ENCODE assay signal across 8 cellular contexts in genomic region chr20:34708621-34709043, GRCh38. TPM values are rescaled to one million over a fixed set of nuclear protein-coding genes. Genes with fewer than 3 reads are reported as not detected.
DNase-seq lines count a peak whose midpoint lies in the region; ATAC-seq, FAIRE-seq and TF ChIP-seq lines count a peak whose summit lies in the region.

No MANE protein-coding gene starts in this region.

- H3K4me3 ChIP-seq in MM.1S (ENCODE audit: low read length): peak overlapping the region; percentile 88
- peak overlapping the region; percentile 71 for H3K4me3 ChIP-seq in WERI-Rb-1 (ENCODE audit: low read depth, low read length)
- no peak overlapping the region for H3K4me3 ChIP-seq in HepG2 (replicated peaks in 1 of 3; ENCODE audit: insufficient read depth in 1 of 3, low read depth in 2 of 3, low read length in 3 of 3)

- peak overlapping the region; percentile 77; the same call in 1 of the 2 replicates for H3K9ac ChIP-seq in MM.1S (ENCODE audit: low read length)
- H3K9ac ChIP-seq in HepG2 (ENCODE audit: insufficient read depth, low read depth, low read length): no peak overlapping the region

- TF ChIP-seq CTCF in MM.1S (IDR thresholded peaks at IDR 0.05; ENCODE audit: low read length): peak; percentile 53
- peak; percentile 74 for TF ChIP-seq CTCF in WERI-Rb-1 (IDR thresholded peaks at IDR 0.05; ENCODE audit: low read depth, low read length)
- peak; percentile 79 for TF ChIP-seq CTCF in chondrocyte (IDR thresholded peaks at IDR 0.05)
- TF ChIP-seq CTCF in HepG2 (CRISPR knock-in tag; IDR thresholded peaks at IDR 0.05): peak; percentile 61

- no peak for TF ChIP-seq RAD21 in HepG2 (CRISPR knock-in tag; IDR thresholded peaks at IDR 0.05)

- DNase-seq in C1 segment of cervical spinal cord (lab: John Stamatoyannopoulos, UW) (peak in 11 of 14 donors; percentile 16 to 75 (median 48)), MM.1S (peak; percentile 40), WERI-Rb-1 (peak; percentile 73), chondrocyte (ENCODE audit: low spot score) (no peak), HepG2 (ENCODE audit: low spot score) (no peak), KG1 (lab: John Stamatoyannopoulos, UW) (no peak)
- peak in 2 of 3 donors; percentile 14 to 36 for DNase-seq in stimulated activated CD4-positive, alpha-beta T cell treated with anti-CD3 and anti-CD28 coated beads, TNF-alpha, amount 100 ng/mL, for 1 hour (ENCODE audit: low read depth in 3 of 3, low spot score in 1 of 3)

- H3K27me3 ChIP-seq in MM.1S (replicated peaks; ENCODE audit: insufficient read depth, low read length): no peaks in the 10 kb centered on the region
- H3K27me3 ChIP-seq in WERI-Rb-1 (ENCODE audit: insufficient read depth, low read depth, severe bottlenecking): no peaks in the 10 kb centered on the region
- no peaks in the 10 kb centered on the region; a peak in 1 of 5 replicates for H3K27me3 ChIP-seq in HepG2 (ENCODE audit: control insufficient read depth in 1 of 2, insufficient read depth in 2 of 2, low read length in 2 of 2)

- peak overlapping the region; percentile 82 for H3K4me3 Mint-ChIP-seq in chondrocyte (ENCODE audit: unreplicated experiment)

- H3K9me3 Mint-ChIP-seq in chondrocyte (ENCODE audit: low read depth): no peaks in the 10 kb centered on the region

- H4K20me1 ChIP-seq in MM.1S (ENCODE audit: insufficient read depth, low read length): no peaks in the 10 kb centered on the region
- no peaks in the 10 kb centered on the region for H4K20me1 ChIP-seq in HepG2 (ENCODE audit: insufficient read depth, low read length)

- peaks cover 15% of the 10 kb centered on the region; the same call in 1 of the 2 replicates for H3F3A ChIP-seq in MM.1S (ENCODE audit: insufficient read depth, low read length)

- intact Hi-C loops in HepG2 (cut with micrococcal nuclease; ENCODE audit: unreplicated experiment): loop anchor here (5.0 to 10.0 kb wide), 3 partner anchors 56 to 171 kb away; no protein-coding TSS in a partner anchor

- no peaks in the 10 kb centered on the region for H3K9me2 ChIP-seq in MM.1S (replicated peaks; ENCODE audit: insufficient read depth, low read length)

- peak overlapping the region; percentile 83 for H3K27ac Mint-ChIP-seq in chondrocyte (ENCODE audit: unreplicated experiment)

- H3K36me3 ChIP-seq in MM.1S (replicated peaks; ENCODE audit: insufficient read depth, low read length) (no peaks in the 10 kb centered on the region), WERI-Rb-1 (peaks cover 16% of the 10 kb centered on the region), HepG2 (replicated peaks in 1 of 2; ENCODE audit: control insufficient read depth in 1 of 2, insufficient read depth in 2 of 2, low read length in 2 of 2) (peaks cover 0 to 2% of the 10 kb centered on the region in 2 experiments; a peak in 3 of 5 replicates)

- FAIRE-seq in HepG2 (lab: Jason Lieb, UNC): no peak

- TF ChIP-seq POLR2A in HepG2 (IDR thresholded peaks at IDR 0.05; ENCODE audit: insufficient read depth in 1 of 2, low read depth in 2 of 2, low read length in 2 of 2): no peak

- H3K27ac ChIP-seq in MM.1S (ENCODE audit: low read length) (peak overlapping the region; percentile 40; the same call in 1 of the 2 replicates), WERI-Rb-1 (peak overlapping the region; percentile 91), HepG2 (ENCODE audit: extremely low read length, insufficient read depth, low read length) (peak overlapping the region; percentile 92)

- H3K4me2 ChIP-seq in MM.1S (ENCODE audit: low read depth, low read length) (peak overlapping the region; percentile 97), HepG2 (ENCODE audit: low read depth, low read length) (no peak overlapping the region)

- H3K4me1 ChIP-seq in MM.1S (ENCODE audit: low read length): peaks cover 10% of the 10 kb centered on the region; the same call in 1 of the 2 replicates
- H3K4me1 ChIP-seq in HepG2 (ENCODE audit: insufficient read depth, low read length): peaks cover 72% of the 10 kb centered on the region

- ATAC-seq in GM19467 (IDR thresholded peaks at IDR 0.05; ENCODE audit: unreplicated experiment) (peak; percentile 4), HepG2 (no peak)

- peaks cover 55% of the 10 kb centered on the region for H3K4me1 Mint-ChIP-seq in chondrocyte (ENCODE audit: low read depth)

- H3K36me3 Mint-ChIP-seq in chondrocyte (ENCODE audit: low read depth): peaks cover 8% of the 10 kb centered on the region

- POLR2A ChIA-PET in HepG2 (lab: Yijun Ruan, JAX): interaction anchor here (1.5 to 7.9 kb wide), 3 partner anchors 11 to 31 kb away, joined by 3 to 168 read pairs (median 7); partner anchors contain the start of gene PIGU

- in situ Hi-C loops in HepG2 (cut with HindIII; ENCODE audit: extremely low pct_ligation_motif_present, low pct_unique_long_range_greater_than_20kb): loop anchor here (10.0 kb wide), 1 partner anchor 404 kb away; the partner anchor contains the start of gene AHCY

- BruUV-seq in HepG2 (replicated peaks; lab: Mats Ljungman, UMichigan): no TSS peak

- WGBS in HepG2 (ENCODE audit: low lambda C conversion rate): 85% methylated on average over 22 of the region's 22 CpGs

- H2AFZ ChIP-seq in MM.1S (ENCODE audit: low read length): peak overlapping the region; percentile 98
- H2AFZ ChIP-seq in HepG2 (ENCODE audit: low read length): no peak overlapping the region

- TF ChIP-seq EP300 in HepG2 (IDR thresholded peaks at IDR 0.05; ENCODE audit: low read depth in 2 of 2, low read length in 2 of 2) (no peak), HepG2 (CRISPR knock-in tag; IDR thresholded peaks at IDR 0.05; ENCODE audit: borderline replicate concordance) (no peak)

- H3K9me3 ChIP-seq in MM.1S (replicated peaks; ENCODE audit: insufficient read depth, low read length): no peaks in the 10 kb centered on the region
- H3K9me3 ChIP-seq in WERI-Rb-1 (ENCODE audit: severe bottlenecking): no peaks in the 10 kb centered on the region
- H3K9me3 ChIP-seq in HepG2 (ENCODE audit: low read length): no peaks in the 10 kb centered on the region

- no peaks in the 10 kb centered on the region for H3K27me3 Mint-ChIP-seq in chondrocyte (ENCODE audit: low read depth)

- no peaks in the 10 kb centered on the region; the same call in 1 of the 2 replicates for H3K79me2 ChIP-seq in MM.1S (ENCODE audit: low read length)
- H3K79me2 ChIP-seq in HepG2 (ENCODE audit: insufficient read depth, low read length): peaks cover 15% of the 10 kb centered on the region

- CTCF ChIA-PET in HepG2 (lab: Yijun Ruan, JAX; ENCODE audit: low intra/inter-chr PET ratio, low total read pairs): interaction anchor here (1.2 kb wide), 2 partner anchors 170 kb away, joined by 3 to 4 read pairs; no protein-coding TSS in a partner anchor

TF ChIP-seq in HepG2, 621 proteins besides CTCF, POLR2A, EP300 and RAD21 (continues in another document):
- TF ChIP-seq POLR2G (IDR thresholded peaks at IDR 0.05; ENCODE audit: low read depth, low read length) (0 out of 2 replicates have a peak, but pooled peaks have one; percentile 17), KDM6A (CRISPR knock-in tag; IDR thresholded peaks at IDR 0.05; ENCODE audit: low read depth) (no peak)

RNA-seq across cellular contexts. Expression of gene TP53INP2, which starts 4.5 kb away (rescaled TPM):
- total RNA-seq in chondrocyte (31.7 to 59.8 TPM (median 58.7 TPM) in 3 replicates), HepG2 (2016; rRNA removed; fragmentation: Illumina TruSeq; extraction: Trizol) (5.2 and 10.1 TPM in 2 replicates)
- total RNA-seq in HepG2 (2016; cell fraction: cytosol; rRNA removed; fragmentation: Illumina TruSeq; extraction: Trizol; ENCODE audit: low read depth): 1.1 and 1.2 TPM in 2 replicates
- 5.0 and 8.1 TPM in 2 replicates for total RNA-seq in HepG2 (2016; cell fraction: insoluble cytoplasmic fraction; rRNA removed; fragmentation: Illumina TruSeq; extraction: Trizol)
- total RNA-seq in HepG2 (2016; cell fraction: membrane; rRNA removed; fragmentation: Illumina TruSeq; extraction: Trizol): 7.4 and 7.6 TPM in 2 replicates
- total RNA-seq in HepG2 (2016; cell fraction: nucleus; rRNA removed; fragmentation: Illumina TruSeq; extraction: Trizol): 10.1 and 10.3 TPM in 2 replicates
- 18.8 and 29.5 TPM in 2 replicates for polyA plus RNA-seq in HepG2 (2011; rRNA removed)
- 11.4 and 22.8 TPM in 2 replicates for polyA plus RNA-seq in HepG2 (2011; cell fraction: cytosol; rRNA removed)
- 46.3 and 62.2 TPM in 2 replicates for polyA plus RNA-seq in HepG2 (2011; cell fraction: nucleus; rRNA removed)
- 67.2 and 70.2 TPM in 2 replicates for polyA plus RNA-seq in HepG2 (2012)
- polyA plus RNA-seq in HepG2 (2016; cell fraction: cytosol; fragmentation: Illumina TruSeq; extraction: Trizol; ENCODE audit: low read depth): 1.7 and 2.0 TPM in 2 replicates
- 20.8 and 28.1 TPM in 2 replicates for polyA plus RNA-seq in HepG2 (2016; cell fraction: insoluble cytoplasmic fraction; fragmentation: Illumina TruSeq; extraction: Trizol; ENCODE audit: low read depth)
- 8.6 and 8.7 TPM in 2 replicates for polyA plus RNA-seq in HepG2 (2016; cell fraction: membrane; fragmentation: Illumina TruSeq; extraction: Trizol; ENCODE audit: low read depth)
- 28.2 and 29.8 TPM in 2 replicates for polyA plus RNA-seq in HepG2 (2016; cell fraction: nucleus; fragmentation: Illumina TruSeq; extraction: Trizol; ENCODE audit: insufficient read depth, low read depth)
- polyA minus RNA-seq in HepG2 (2011; rRNA and poly(A)+ RNA removed; ENCODE audit: low replicate concordance): 2.6 and 22.7 TPM in 2 replicates
- polyA minus RNA-seq in HepG2 (2011; cell fraction: cytosol; rRNA and poly(A)+ RNA removed): 21.5 and 41.0 TPM in 2 replicates
- polyA minus RNA-seq in HepG2 (2011; cell fraction: nucleus; rRNA and poly(A)+ RNA removed): 19.1 and 30.5 TPM in 2 replicates

RNA-seq across cellular contexts. Expression of gene PIGU, which starts 31.7 kb away (rescaled TPM):
- total RNA-seq in chondrocyte (19.8 to 21.2 TPM (median 20.4 TPM) in 3 replicates), HepG2 (2016; rRNA removed; fragmentation: Illumina TruSeq; extraction: Trizol) (27.1 and 45.5 TPM in 2 replicates)
- 7.9 and 10.2 TPM in 2 replicates for total RNA-seq in HepG2 (2016; cell fraction: cytosol; rRNA removed; fragmentation: Illumina TruSeq; extraction: Trizol; ENCODE audit: low read depth)
- total RNA-seq in HepG2 (2016; cell fraction: insoluble cytoplasmic fraction; rRNA removed; fragmentation: Illumina TruSeq; extraction: Trizol): 22.7 and 40.7 TPM in 2 replicates
- total RNA-seq in HepG2 (2016; cell fraction: membrane; rRNA removed; fragmentation: Illumina TruSeq; extraction: Trizol): 13.9 and 15.8 TPM in 2 replicates
- total RNA-seq in HepG2 (2016; cell fraction: nucleus; rRNA removed; fragmentation: Illumina TruSeq; extraction: Trizol): 46.7 and 53.0 TPM in 2 replicates
- polyA plus RNA-seq in HepG2 (2011; rRNA removed): 175 and 231 TPM in 2 replicates
- 173 and 228 TPM in 2 replicates for polyA plus RNA-seq in HepG2 (2011; cell fraction: cytosol; rRNA removed)
- polyA plus RNA-seq in HepG2 (2011; cell fraction: nucleus; rRNA removed): 61.5 and 68.6 TPM in 2 replicates
- polyA plus RNA-seq in HepG2 (2012): 58.5 and 63.1 TPM in 2 replicates
- polyA plus RNA-seq in HepG2 (2016; cell fraction: cytosol; fragmentation: Illumina TruSeq; extraction: Trizol; ENCODE audit: low read depth): 12.5 and 12.8 TPM in 2 replicates
- polyA plus RNA-seq in HepG2 (2016; cell fraction: insoluble cytoplasmic fraction; fragmentation: Illumina TruSeq; extraction: Trizol; ENCODE audit: low read depth): 38.7 and 42.6 TPM in 2 replicates
- polyA plus RNA-seq in HepG2 (2016; cell fraction: membrane; fragmentation: Illumina TruSeq; extraction: Trizol; ENCODE audit: low read depth): 20.5 and 21.1 TPM in 2 replicates
- polyA plus RNA-seq in HepG2 (2016; cell fraction: nucleus; fragmentation: Illumina TruSeq; extraction: Trizol; ENCODE audit: insufficient read depth, low read depth): 88.7 and 94.6 TPM in 2 replicates
- polyA minus RNA-seq in HepG2 (2011; rRNA and poly(A)+ RNA removed; ENCODE audit: low replicate concordance): 185 and 339 TPM in 2 replicates
- polyA minus RNA-seq in HepG2 (2011; cell fraction: cytosol; rRNA and poly(A)+ RNA removed): 49.4 and 49.8 TPM in 2 replicates
- 55.5 and 65.3 TPM in 2 replicates for polyA minus RNA-seq in HepG2 (2011; cell fraction: nucleus; rRNA and poly(A)+ RNA removed)

Comparison
In these comparisons a context has a peak if more than half of its experiments do, and no peak if none do; other contexts are left out.
1. DNase-seq: peak in C1 segment of cervical spinal cord (11 of 14), MM.1S (single experiment), WERI-Rb-1 (single experiment) and stimulated activated CD4-positive, alpha-beta T cell treated with anti-CD3 and anti-CD28 coated beads, TNF-alpha, amount 100 ng/mL, for 1 hour (2 of 3); none in chondrocyte (single experiment), HepG2 (single experiment) and KG1 (single experiment).
2. H3K27ac ChIP-seq: peak in every context shown above with its lines; median percentile 92 in HepG2; 91 in WERI-Rb-1; 40 in MM.1S.
3. H3K4me3 ChIP-seq: peak in MM.1S (single experiment) and WERI-Rb-1 (single experiment); none in HepG2 (0 of 3).
4. Peak in every context shown above with its lines, with median percentiles within 50 percentile points of each other: CTCF ChIP-seq.